1 cellular context compared by ENCODE assay signal in the genomic region with DNA sequence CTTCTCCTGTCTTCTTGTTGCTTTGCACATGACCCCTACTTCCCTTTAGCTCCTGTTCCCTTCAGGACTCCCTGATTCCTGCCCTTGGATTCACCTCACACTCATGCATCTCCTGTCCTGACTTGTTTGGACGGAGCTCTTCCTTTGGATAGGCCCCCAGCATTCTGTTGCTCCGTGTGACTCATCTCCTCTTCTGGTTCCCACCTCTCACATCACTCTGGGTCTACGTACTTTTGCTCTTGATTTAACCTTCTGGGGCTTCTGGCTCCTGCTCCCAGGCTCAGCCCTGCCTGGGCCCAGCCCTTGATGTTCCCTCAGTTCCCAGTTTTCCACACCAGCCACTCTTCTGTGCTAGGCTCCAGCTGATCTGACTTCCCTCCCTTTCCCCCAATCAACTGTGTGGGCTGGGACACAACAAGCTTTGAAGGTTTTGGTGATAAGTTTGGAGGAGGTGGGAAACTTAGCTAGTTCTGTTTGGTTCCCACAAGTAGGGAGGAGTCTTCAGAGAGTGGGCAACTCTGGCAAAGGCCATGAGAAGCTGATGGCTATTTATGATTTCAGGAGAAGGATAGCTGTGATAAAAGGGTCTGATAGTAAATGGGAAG.
TF ChIP-seq lines count a peak whose summit lies in the region.

No MANE protein-coding gene starts in this region.

TF ChIP-seq in WTC11, 78 proteins besides CTCF, POLR2A, EP300 and RAD21 (continued from another document):
- TF ChIP-seq, protein P1, sequence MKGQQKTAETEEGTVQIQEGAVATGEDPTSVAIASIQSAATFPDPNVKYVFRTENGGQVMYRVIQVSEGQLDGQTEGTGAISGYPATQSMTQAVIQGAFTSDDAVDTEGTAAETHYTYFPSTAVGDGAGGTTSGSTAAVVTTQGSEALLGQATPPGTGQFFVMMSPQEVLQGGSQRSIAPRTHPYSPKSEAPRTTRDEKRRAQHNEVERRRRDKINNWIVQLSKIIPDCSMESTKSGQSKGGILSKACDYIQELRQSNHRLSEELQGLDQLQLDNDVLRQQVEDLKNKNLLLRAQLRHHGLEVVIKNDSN (CRISPR knock-in tag; IDR thresholded peaks at IDR 0.05): no peak
- no peak for TF ChIP-seq ZNF232 (CRISPR knock-in tag; IDR thresholded peaks at IDR 0.05)
- TF ChIP-seq NR2C2 (CRISPR knock-in tag; IDR thresholded peaks at IDR 0.05): no peak
- TF ChIP-seq, protein P2, sequence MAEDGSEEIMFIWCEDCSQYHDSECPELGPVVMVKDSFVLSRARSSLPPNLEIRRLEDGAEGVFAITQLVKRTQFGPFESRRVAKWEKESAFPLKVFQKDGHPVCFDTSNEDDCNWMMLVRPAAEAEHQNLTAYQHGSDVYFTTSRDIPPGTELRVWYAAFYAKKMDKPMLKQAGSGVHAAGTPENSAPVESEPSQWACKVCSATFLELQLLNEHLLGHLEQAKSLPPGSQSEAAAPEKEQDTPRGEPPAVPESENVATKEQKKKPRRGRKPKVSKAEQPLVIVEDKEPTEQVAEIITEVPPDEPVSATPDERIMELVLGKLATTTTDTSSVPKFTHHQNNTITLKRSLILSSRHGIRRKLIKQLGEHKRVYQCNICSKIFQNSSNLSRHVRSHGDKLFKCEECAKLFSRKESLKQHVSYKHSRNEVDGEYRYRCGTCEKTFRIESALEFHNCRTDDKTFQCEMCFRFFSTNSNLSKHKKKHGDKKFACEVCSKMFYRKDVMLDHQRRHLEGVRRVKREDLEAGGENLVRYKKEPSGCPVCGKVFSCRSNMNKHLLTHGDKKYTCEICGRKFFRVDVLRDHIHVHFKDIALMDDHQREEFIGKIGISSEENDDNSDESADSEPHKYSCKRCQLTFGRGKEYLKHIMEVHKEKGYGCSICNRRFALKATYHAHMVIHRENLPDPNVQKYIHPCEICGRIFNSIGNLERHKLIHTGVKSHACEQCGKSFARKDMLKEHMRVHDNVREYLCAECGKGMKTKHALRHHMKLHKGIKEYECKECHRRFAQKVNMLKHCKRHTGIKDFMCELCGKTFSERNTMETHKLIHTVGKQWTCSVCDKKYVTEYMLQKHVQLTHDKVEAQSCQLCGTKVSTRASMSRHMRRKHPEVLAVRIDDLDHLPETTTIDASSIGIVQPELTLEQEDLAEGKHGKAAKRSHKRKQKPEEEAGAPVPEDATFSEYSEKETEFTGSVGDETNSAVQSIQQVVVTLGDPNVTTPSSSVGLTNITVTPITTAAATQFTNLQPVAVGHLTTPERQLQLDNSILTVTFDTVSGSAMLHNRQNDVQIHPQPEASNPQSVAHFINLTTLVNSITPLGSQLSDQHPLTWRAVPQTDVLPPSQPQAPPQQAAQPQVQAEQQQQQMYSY (CRISPR knock-in tag; IDR thresholded peaks at IDR 0.05): no peak
- no peak for TF ChIP-seq ZBTB21 (CRISPR knock-in tag; IDR thresholded peaks at IDR 0.05; ENCODE audit: borderline replicate concordance)
